ENCODE assay signal across 9 cellular contexts in genomic region chr11:83681045-83681781, GRCh38.
DNase-seq lines count a peak whose midpoint lies in the region; ATAC-seq and TF ChIP-seq lines count a peak whose summit lies in the region.
"Had no signal": no experiment of that assay in that cellular context is flagged by ENCODE, and none has a peak within 500 bp of the region (broad histone marks: within the 10 kb centered on the region; RNA-seq: fewer than 3 reads in every experiment).

No MANE protein-coding gene starts in this region.

- TF ChIP-seq CTCF in activated CD8-positive, alpha-beta T cell treated with anti-CD3 and anti-CD28 coated beads for 36 hours (IDR thresholded peaks at IDR 0.05): no peak

- intact Hi-C loops in activated CD8-positive, alpha-beta T cell treated with anti-CD3 and anti-CD28 coated beads for 36 hours (cut with micrococcal nuclease): no loop called here

- H3K27me3 Mint-ChIP-seq in activated CD8-positive, alpha-beta T cell treated with anti-CD3 and anti-CD28 coated beads for 36 hours: peaks cover 4% of the 10 kb centered on the region

- CTCF ChIA-PET in activated CD8-positive, alpha-beta T cell treated with anti-CD3 and anti-CD28 coated beads for 36 hours (lab: Charles Lee): no interaction called here

- no peak overlapping the region for H3K27ac Mint-ChIP-seq in activated CD8-positive, alpha-beta T cell treated with anti-CD3 and anti-CD28 coated beads for 36 hours

- ATAC-seq in GM21717 (IDR thresholded peaks at IDR 0.05; ENCODE audit: unreplicated experiment): peak; percentile 76
- no peak for ATAC-seq in activated CD8-positive, alpha-beta T cell treated with anti-CD3 and anti-CD28 coated beads for 36 hours

- H3K4me3 Mint-ChIP-seq in activated CD8-positive, alpha-beta T cell treated with anti-CD3 and anti-CD28 coated beads for 36 hours: no peak overlapping the region

- H3K4me1 Mint-ChIP-seq in activated CD8-positive, alpha-beta T cell treated with anti-CD3 and anti-CD28 coated beads for 36 hours (ENCODE audit: low read depth): no peaks in the 10 kb centered on the region

- H3K36me3 Mint-ChIP-seq in activated CD8-positive, alpha-beta T cell treated with anti-CD3 and anti-CD28 coated beads for 36 hours (ENCODE audit: low read depth): no peaks in the 10 kb centered on the region

- POLR2A ChIA-PET in activated CD8-positive, alpha-beta T cell treated with anti-CD3 and anti-CD28 coated beads for 36 hours (lab: Charles Lee): no interaction called here

- peak; percentile 18 for DNase-seq in Daoy (ENCODE audit: low read depth)
- peak; percentile 56 for DNase-seq in NCI-H345 (lab: John Stamatoyannopoulos, UW)
- DNase-seq in kidney tubule cell (ENCODE audit: low spot score): peak; percentile 24
- no peak for DNase-seq in SKM-1 (lab: John Stamatoyannopoulos, UW; ENCODE audit: unreplicated experiment)
- no peak for DNase-seq in inferior parietal cortex (ENCODE audit: extremely low spot score)
- no peak for DNase-seq in NCI-H1092 (lab: John Stamatoyannopoulos, UW)
- DNase-seq in activated CD8-positive, alpha-beta T cell treated with anti-CD3 and anti-CD28 coated beads for 36 hours: no peak
- DNase-seq: upper lobe of left lung had no signal

- H3K9me3 Mint-ChIP-seq in activated CD8-positive, alpha-beta T cell treated with anti-CD3 and anti-CD28 coated beads for 36 hours: no peaks in the 10 kb centered on the region

Comparison
In these comparisons a context has a peak if more than half of its experiments do, and no peak if none do; other contexts are left out.
1. DNase-seq: peak in Daoy (single experiment), NCI-H345 (single experiment) and kidney tubule cell (single experiment); none in SKM-1 (single experiment), inferior parietal cortex (single experiment), NCI-H1092 (single experiment) and activated CD8-positive, alpha-beta T cell treated with anti-CD3 and anti-CD28 coated beads for 36 hours (single experiment).